Comparison of ENCODE assay signal across 9 cellular contexts in genomic region chr17:81520021-81520894, GRCh38. TPM values are rescaled to one million over a fixed set of nuclear protein-coding genes. Genes with fewer than 3 reads are reported as not detected.
DNase-seq lines count a peak whose midpoint lies in the region; ATAC-seq and TF ChIP-seq lines count a peak whose summit lies in the region.
"Had no signal": no experiment of that assay in that cellular context is flagged by ENCODE, and none has a peak within 500 bp of the region (broad histone marks: within the 10 kb centered on the region; RNA-seq: fewer than 3 reads in every experiment).

No MANE protein-coding gene starts in this region.

- no peak overlapping the region for H3K27ac ChIP-seq in OCI-LY7 (ENCODE audit: low read depth, low read length, poor library complexity, severe bottlenecking)
- no peak overlapping the region for H3K27ac ChIP-seq in right cardiac atrium (ENCODE audit: low read length)
- no peak overlapping the region for H3K27ac ChIP-seq in smooth muscle cell (ENCODE audit: low read depth)
- H3K27ac ChIP-seq: brain microvascular endothelial cell had no signal

- no peaks in the 10 kb centered on the region for H3K36me3 ChIP-seq in OCI-LY7 (ENCODE audit: insufficient read depth, low read length)
- H3K36me3 ChIP-seq in smooth muscle cell (ENCODE audit: low read depth) = no peaks in the 10 kb centered on the region
- H3K36me3 ChIP-seq in MG63 = peaks cover 19% of the 10 kb centered on the region
- H3K36me3 ChIP-seq: brain microvascular endothelial cell had no signal

- H3F3A ChIP-seq in smooth muscle cell (ENCODE audit: low read depth) = peaks cover 12% of the 10 kb centered on the region

- H3K4me1 ChIP-seq in OCI-LY7 (ENCODE audit: insufficient read depth, low read length, poor library complexity, severe bottlenecking) = peaks cover 52% of the 10 kb centered on the region
- H3K4me1 ChIP-seq in right cardiac atrium (ENCODE audit: control insufficient read depth, insufficient read depth, low read length) = peaks cover 5% of the 10 kb centered on the region
- H3K4me1 ChIP-seq in smooth muscle cell (ENCODE audit: low read depth) = peaks cover 39% of the 10 kb centered on the region

- WGBS in right cardiac atrium = 69% methylated on average over 14 of the region's 14 CpGs
- 76% methylated on average over 12 of the region's 14 CpGs for WGBS in smooth muscle cell (ENCODE audit: low lambda C conversion rate)

- H3K4me2 ChIP-seq in OCI-LY7 (ENCODE audit: low read length) = peak overlapping the region; percentile 80
- H3K4me2 ChIP-seq in smooth muscle cell = peak overlapping the region; percentile 99

- peaks cover 2% of the 10 kb centered on the region for H3K27me3 Mint-ChIP-seq in activated CD4-positive, alpha-beta T cell treated with anti-CD3 and anti-CD28 coated beads for 36 hours

- H2AFZ ChIP-seq in OCI-LY7 (ENCODE audit: low read length) (peak overlapping the region; percentile 72; the same call in 1 of the 2 replicates), smooth muscle cell (ENCODE audit: low read depth) (no peak overlapping the region)

- no peak for DNase-seq in activated CD4-positive, alpha-beta T cell treated with anti-CD3 and anti-CD28 coated beads for 36 hours
- DNase-seq in activated CD4-positive, alpha-beta T cell treated with anti-CD3 and anti-CD28 coated beads, Interleukin-2, amount 50 U/mL, for 48 hours = no peak
- DNase-seq in OCI-LY7 (ENCODE audit: low spot score) = no peak
- peak; percentile 14 to 53 (median 51) for DNase-seq in right cardiac atrium
- DNase-seq in smooth muscle cell (lab: John Stamatoyannopoulos, UW; ENCODE audit: unreplicated experiment) = no peak
- DNase-seq in MG63 = no peak
- no peak for DNase-seq in activated effector memory CD4-positive, alpha-beta T cell treated with Interleukin-2 at 50 U/mL for 16 hours
- DNase-seq: brain microvascular endothelial cell had no signal

- no TSS peak for BruUV-seq in OCI-LY7 (replicated peaks; lab: Mats Ljungman, UMichigan)

- H3K27me3 ChIP-seq in right cardiac atrium (ENCODE audit: control insufficient read depth, insufficient read depth) (no peaks in the 10 kb centered on the region), smooth muscle cell (ENCODE audit: low read depth) (no peaks in the 10 kb centered on the region), MG63 (no peaks in the 10 kb centered on the region)
- H3K27me3 ChIP-seq: brain microvascular endothelial cell had no signal

- POLR2A ChIA-PET in activated CD4-positive, alpha-beta T cell treated with anti-CD3 and anti-CD28 coated beads for 36 hours (lab: Charles Lee) = no interaction called here
- POLR2A ChIA-PET in OCI-LY7 (lab: Charles Lee) = interaction anchor here (0.6 to 1.1 kb wide), 3 partner anchors 9 to 207 kb away, joined by 3 read pairs; no protein-coding TSS in a partner anchor

- H3K79me2 ChIP-seq in OCI-LY7 (ENCODE audit: insufficient read depth, low read depth, low read length) (peaks cover 16% of the 10 kb centered on the region; the same call in 1 of the 2 replicates), smooth muscle cell (ENCODE audit: low read depth) (peaks cover 28% of the 10 kb centered on the region)

- no peaks in the 10 kb centered on the region for H3K9me3 ChIP-seq in OCI-LY7 (ENCODE audit: low read length)
- H3K9me3 ChIP-seq in right cardiac atrium (ENCODE audit: control insufficient read depth, low read length) = no peaks in the 10 kb centered on the region
- H3K9me3 ChIP-seq in smooth muscle cell (replicated peaks; ENCODE audit: low read depth) = no peaks in the 10 kb centered on the region
- H3K9me3 ChIP-seq in MG63 = no peaks in the 10 kb centered on the region

- H3K4me3 Mint-ChIP-seq in activated CD4-positive, alpha-beta T cell treated with anti-CD3 and anti-CD28 coated beads for 36 hours = peak overlapping the region; percentile 40

- TF ChIP-seq CTCF in OCI-LY7 (conservative IDR thresholded peaks at IDR 0.05; ENCODE audit: low read length) (no peak), smooth muscle cell (IDR thresholded peaks at IDR 0.05; ENCODE audit: borderline replicate concordance, insufficient read depth, poor library complexity, severe bottlenecking) (no peak)

- intact Hi-C loops in activated CD4-positive, alpha-beta T cell treated with anti-CD3 and anti-CD28 coated beads for 36 hours (cut with DNase I, micrococcal nuclease) = no loop called here
- intact Hi-C loops in OCI-LY7 (cut with micrococcal nuclease; ENCODE audit: unreplicated experiment) = no loop called here
- intact Hi-C loops in right cardiac atrium (cut with DNase I) = no loop called here

- H3K4me1 Mint-ChIP-seq in activated CD4-positive, alpha-beta T cell treated with anti-CD3 and anti-CD28 coated beads for 36 hours = peaks cover 14% of the 10 kb centered on the region

- CTCF ChIA-PET in activated CD4-positive, alpha-beta T cell treated with anti-CD3 and anti-CD28 coated beads for 36 hours (lab: Charles Lee) = no interaction called here
- CTCF ChIA-PET in OCI-LY7 (lab: Charles Lee; ENCODE audit: unreplicated experiment) = interaction anchor here (0.6 kb wide), 1 partner anchor 218 kb away, joined by 3 read pairs; no protein-coding TSS in a partner anchor

- H3K27ac Mint-ChIP-seq in activated CD4-positive, alpha-beta T cell treated with anti-CD3 and anti-CD28 coated beads for 36 hours = no peak overlapping the region

- H3K9ac ChIP-seq in smooth muscle cell (ENCODE audit: low read depth) = peak overlapping the region; percentile 37

- no peak for ATAC-seq in activated CD4-positive, alpha-beta T cell treated with anti-CD3 and anti-CD28 coated beads for 36 hours
- ATAC-seq in right cardiac atrium (no peak), HG03139 (IDR thresholded peaks at IDR 0.05; ENCODE audit: unreplicated experiment) (no peak)

- H3K9me3 Mint-ChIP-seq in activated CD4-positive, alpha-beta T cell treated with anti-CD3 and anti-CD28 coated beads for 36 hours (ENCODE audit: low read depth) = no peaks in the 10 kb centered on the region

- H4K20me1 ChIP-seq in OCI-LY7 (ENCODE audit: insufficient read depth, low read length) = no peaks in the 10 kb centered on the region
- peaks cover 65% of the 10 kb centered on the region for H4K20me1 ChIP-seq in smooth muscle cell (ENCODE audit: low read depth)

- H3K36me3 Mint-ChIP-seq in activated CD4-positive, alpha-beta T cell treated with anti-CD3 and anti-CD28 coated beads for 36 hours (ENCODE audit: low read depth) = peaks cover 1% of the 10 kb centered on the region

- H3K4me3 ChIP-seq in OCI-LY7 (ENCODE audit: low read depth, low read length, poor library complexity, severe bottlenecking) (peak overlapping the region; percentile 90), right cardiac atrium (ENCODE audit: low read length) (no peak overlapping the region), smooth muscle cell (no peak overlapping the region), MG63 (no peak overlapping the region)

- no peaks in the 10 kb centered on the region for H3K9me2 ChIP-seq in OCI-LY7 (ENCODE audit: insufficient read depth, low read length)

RNA-seq across cellular contexts. Expression of gene ACTG1, which starts 7.7 kb away (rescaled TPM):
- 1,000 to 10,000 TPM; 4,119 to 5,987 TPM for total RNA-seq in activated CD4-positive, alpha-beta T cell treated with anti-CD3 and anti-CD28 coated beads for 36 hours
- 2,245 and 2,707 TPM in 2 replicates for total RNA-seq in OCI-LY7 (2014; rRNA removed; shearing (Covaris generic))
- total RNA-seq in OCI-LY7 (2022) (2,459 and 2,894 TPM in 2 replicates), right cardiac atrium (100 to 1,000 TPM; 347 to 772 (median 510) TPM), smooth muscle cell (6,157 and 6,793 TPM in 2 replicates)
- polyA plus RNA-seq in right cardiac atrium (410 TPM), smooth muscle cell (5,089 and 5,332 TPM in 2 replicates)
- 5,061 and 6,321 TPM in 2 replicates for total RNA-seq in MG63 (2014; rRNA removed; shearing (Covaris generic); ENCODE audit: low replicate concordance)

RNA-seq across cellular contexts. Expression of gene FSCN2, which starts 7.9 kb away (rescaled TPM):
- under 1 TPM; 0.23 to 0.58 TPM for total RNA-seq in activated CD4-positive, alpha-beta T cell treated with anti-CD3 and anti-CD28 coated beads for 36 hours
- total RNA-seq in OCI-LY7 (2014; rRNA removed; shearing (Covaris generic)) = 1.3 and 1.6 TPM in 2 replicates
- total RNA-seq in OCI-LY7 (2022) (4.3 and 6.7 TPM in 2 replicates), right cardiac atrium (under 1 TPM; 0.45 to 0.63 (median 0.53) TPM), smooth muscle cell (0.63 and 2.2 TPM in 2 replicates)
- polyA plus RNA-seq in right cardiac atrium (0.48 TPM), smooth muscle cell (0.56 and 0.72 TPM in 2 replicates)
- 0.12 TPM in 1 of 2 replicates, not detected in the other for total RNA-seq in MG63 (2014; rRNA removed; shearing (Covaris generic); ENCODE audit: low replicate concordance)

RNA-seq across cellular contexts. Expression of gene FAAP100, which starts 31.9 kb away (rescaled TPM):
- 10 to 100 TPM; 30.4 to 39.3 TPM for total RNA-seq in activated CD4-positive, alpha-beta T cell treated with anti-CD3 and anti-CD28 coated beads for 36 hours
- 51.1 and 65.2 TPM in 2 replicates for total RNA-seq in OCI-LY7 (2014; rRNA removed; shearing (Covaris generic))
- total RNA-seq in OCI-LY7 (2022) = 64.4 and 74.2 TPM in 2 replicates
- total RNA-seq in right cardiac atrium = 10 to 100 TPM; 12.0 to 15.3 (median 13.5) TPM
- polyA plus RNA-seq in right cardiac atrium = 13.0 TPM
- 17.9 and 19.4 TPM in 2 replicates for total RNA-seq in smooth muscle cell
- polyA plus RNA-seq in smooth muscle cell = 25.4 and 28.5 TPM in 2 replicates
- 25.6 and 41.7 TPM in 2 replicates for total RNA-seq in MG63 (2014; rRNA removed; shearing (Covaris generic); ENCODE audit: low replicate concordance)

Comparison
In these comparisons a context has a peak if more than half of its experiments do, and no peak if none do; other contexts are left out.
1. DNase-seq: peak in right cardiac atrium (3 of 3); none in activated CD4-positive, alpha-beta T cell treated with anti-CD3 and anti-CD28 coated beads for 36 hours (single experiment), activated CD4-positive, alpha-beta T cell treated with anti-CD3 and anti-CD28 coated beads, Interleukin-2, amount 50 U/mL, for 48 hours (0 of 2), OCI-LY7 (single experiment), smooth muscle cell (single experiment), MG63 (single experiment) and activated effector memory CD4-positive, alpha-beta T cell treated with Interleukin-2 at 50 U/mL for 16 hours (single experiment).